In the genomic region with DNA sequence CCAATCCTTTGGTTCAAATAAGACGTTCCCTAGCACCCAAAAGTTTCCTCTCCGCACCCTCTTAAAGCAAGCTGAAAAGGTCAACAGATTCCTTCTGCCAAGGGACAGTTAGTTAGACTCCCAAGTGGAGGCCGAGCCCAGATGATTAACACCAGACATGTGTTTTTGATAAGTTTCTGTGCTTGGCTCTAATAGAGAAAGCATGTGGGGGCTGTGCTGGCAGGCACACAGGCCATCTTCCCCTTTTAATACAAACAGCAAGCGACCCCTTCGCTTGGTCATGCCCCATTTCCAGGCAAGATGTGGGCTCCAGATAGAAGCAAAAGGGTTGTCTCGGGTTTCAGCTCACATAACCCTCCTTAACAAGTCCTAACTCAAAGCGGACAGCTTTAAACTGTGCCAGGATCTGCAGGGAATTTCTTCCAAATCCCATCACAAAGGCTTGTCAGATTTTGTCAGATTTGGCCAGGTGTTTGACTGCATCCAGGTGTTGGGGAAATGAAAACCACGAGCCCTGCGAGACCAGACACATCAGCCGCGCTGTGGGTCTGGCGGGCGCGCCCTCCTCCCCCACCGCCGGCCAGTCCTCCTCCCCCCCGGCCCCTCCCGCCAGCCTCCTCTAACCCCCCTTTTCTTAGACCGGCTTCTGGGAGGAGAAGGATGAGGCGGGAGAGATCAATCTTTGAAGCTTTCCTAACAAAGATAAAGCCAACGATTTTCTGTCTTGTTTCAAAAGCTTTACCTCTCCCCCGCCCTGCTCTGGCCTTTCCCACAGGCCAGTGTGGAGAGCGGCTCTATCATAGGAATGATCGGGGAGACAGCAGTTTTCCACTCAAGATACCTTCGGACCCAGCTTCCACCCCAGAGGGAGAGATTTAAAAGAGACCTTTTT, we compare ENCODE assay signal across 8 cellular contexts. TPM values are rescaled to one million over a fixed set of nuclear protein-coding genes. Genes with fewer than 3 reads are reported as not detected.
DNase-seq lines count a peak whose midpoint lies in the region; ATAC-seq and TF ChIP-seq lines count a peak whose summit lies in the region.

No MANE protein-coding gene starts in this region.

- no peaks in the 10 kb centered on the region for H3K27me3 ChIP-seq in SK-N-SH (ENCODE audit: insufficient read depth)

- H3K4me3 Mint-ChIP-seq in activated CD4-positive, alpha-beta T cell treated with anti-CD3 and anti-CD28 coated beads, Interleukin-2, amount 10 ng/mL, durations not matched to agents 7 days and 5 days, result peak overlapping the region; percentile 16
- peak overlapping the region; percentile 96 for H3K4me3 Mint-ChIP-seq in progenitor cell of endocrine pancreas (ENCODE audit: low read depth)

- H3K9me3 Mint-ChIP-seq in activated CD4-positive, alpha-beta T cell treated with anti-CD3 and anti-CD28 coated beads, Interleukin-2, amount 10 ng/mL, durations not matched to agents 7 days and 5 days, result no peaks in the 10 kb centered on the region
- H3K9me3 Mint-ChIP-seq in progenitor cell of endocrine pancreas (ENCODE audit: low read depth), result no peaks in the 10 kb centered on the region

- CTCF ChIA-PET in activated CD4-positive, alpha-beta T cell treated with anti-CD3 and anti-CD28 coated beads, Interleukin-2, amount 10 ng/mL, durations not matched to agents 7 days and 5 days (lab: Charles Lee), result interaction anchor here (0.6 to 0.7 kb wide), 2 partner anchors 44 to 176 kb away, joined by 3 read pairs; no protein-coding TSS in a partner anchor
- CTCF ChIA-PET in SK-N-SH (lab: Yijun Ruan, JAX), result interaction anchor here (1.0 to 7.7 kb wide), 20 partner anchors 10 to 501 kb away, joined by 3 to 94 read pairs (median 4); no protein-coding TSS in a partner anchor

- DNase-seq in activated CD4-positive, alpha-beta T cell treated with anti-CD3 and anti-CD28 coated beads, Interleukin-2, amount 10 ng/mL, durations not matched to agents 7 days and 5 days, result no peak
- DNase-seq in activated CD4-positive, alpha-beta T cell treated with anti-CD3 and anti-CD28 coated beads for 1 hour, result no peak
- peak; percentile 83 for DNase-seq in SK-N-SH
- peak; percentile 97 for DNase-seq in fibroblast of villous mesenchyme (ENCODE audit: low read depth)
- no peak for DNase-seq in progenitor cell of endocrine pancreas (ENCODE audit: low spot score, unreplicated experiment)
- no peak for DNase-seq in CD1c-positive myeloid dendritic cell (ENCODE audit: extremely low spot score)

- peak overlapping the region; percentile 96; the same call in 1 of the 2 replicates for H3K9ac ChIP-seq in SK-N-SH

- peaks cover 55% of the 10 kb centered on the region for H3K27me3 Mint-ChIP-seq in activated CD4-positive, alpha-beta T cell treated with anti-CD3 and anti-CD28 coated beads, Interleukin-2, amount 10 ng/mL, durations not matched to agents 7 days and 5 days
- no peaks in the 10 kb centered on the region for H3K27me3 Mint-ChIP-seq in progenitor cell of endocrine pancreas

- H3K79me2 ChIP-seq in SK-N-SH (ENCODE audit: insufficient read depth), result peaks cover 21% of the 10 kb centered on the region

- TF ChIP-seq EP300 in SK-N-SH (IDR thresholded peaks at IDR 0.05; ENCODE audit: borderline replicate concordance in 1 of 2, low read depth in 1 of 2, low read length in 1 of 2), result peak; percentile 85 to 88

- H3K4me3 ChIP-seq in SK-N-SH (ENCODE audit: low read depth in 2 of 2, low read length in 1 of 2) (peak overlapping the region; percentile 23 to 83), fibroblast of villous mesenchyme (ENCODE audit: low read depth, low read length) (peak overlapping the region; percentile 31)

- POLR2A ChIA-PET in activated CD4-positive, alpha-beta T cell treated with anti-CD3 and anti-CD28 coated beads, Interleukin-2, amount 10 ng/mL, durations not matched to agents 7 days and 5 days (lab: Charles Lee), result no interaction called here
- POLR2A ChIA-PET in SK-N-SH (lab: Yijun Ruan, JAX), result interaction anchor here (0.7 to 5.6 kb wide), 7 partner anchors 72 to 176 kb away, joined by 3 to 49 read pairs (median 6); no protein-coding TSS in a partner anchor

- no peak overlapping the region for H3K27ac Mint-ChIP-seq in activated CD4-positive, alpha-beta T cell treated with anti-CD3 and anti-CD28 coated beads, Interleukin-2, amount 10 ng/mL, durations not matched to agents 7 days and 5 days
- peak overlapping the region; percentile 67 for H3K27ac Mint-ChIP-seq in progenitor cell of endocrine pancreas

- 17% methylated on average over 25 of the region's 25 CpGs for WGBS in SK-N-SH (ENCODE audit: low lambda C conversion rate)

- peak; percentile 37 for TF ChIP-seq RAD21 in SK-N-SH (IDR thresholded peaks at IDR 0.05; ENCODE audit: low read length)

- peaks cover 6% of the 10 kb centered on the region for H3K36me3 Mint-ChIP-seq in activated CD4-positive, alpha-beta T cell treated with anti-CD3 and anti-CD28 coated beads, Interleukin-2, amount 10 ng/mL, durations not matched to agents 7 days and 5 days (ENCODE audit: low read depth)
- peaks cover 19% of the 10 kb centered on the region for H3K36me3 Mint-ChIP-seq in progenitor cell of endocrine pancreas (ENCODE audit: insufficient read depth)

- H3K9me3 ChIP-seq in SK-N-SH, result no peaks in the 10 kb centered on the region

- no peak overlapping the region for H2AFZ ChIP-seq in SK-N-SH (ENCODE audit: low read depth)

- ATAC-seq in HG02885 (IDR thresholded peaks at IDR 0.05; ENCODE audit: poor library complexity, unreplicated experiment) (no peak), HG03460 (IDR thresholded peaks at IDR 0.05; ENCODE audit: unreplicated experiment) (no peak)

- peak overlapping the region; percentile 96 for H3K4me2 ChIP-seq in SK-N-SH

- H3K9me2 ChIP-seq in SK-N-SH, result no peaks in the 10 kb centered on the region

- H3K36me3 ChIP-seq in SK-N-SH (replicated peaks in 1 of 2; ENCODE audit: control insufficient read depth in 1 of 2, insufficient read depth in 2 of 2, low read length in 1 of 2), result peaks cover 0 to 7% of the 10 kb centered on the region in 2 experiments

- peaks cover 50% of the 10 kb centered on the region for H3K4me1 Mint-ChIP-seq in activated CD4-positive, alpha-beta T cell treated with anti-CD3 and anti-CD28 coated beads, Interleukin-2, amount 10 ng/mL, durations not matched to agents 7 days and 5 days
- peaks cover 32% of the 10 kb centered on the region for H3K4me1 Mint-ChIP-seq in progenitor cell of endocrine pancreas (ENCODE audit: low read depth)

- peak overlapping the region; percentile 95 to 98 for H3K27ac ChIP-seq in SK-N-SH (ENCODE audit: low read depth in 2 of 2, low read length in 1 of 2)

- peaks cover 56% of the 10 kb centered on the region for H3F3A ChIP-seq in SK-N-SH (replicated peaks; ENCODE audit: insufficient read depth)

- H4K20me1 ChIP-seq in SK-N-SH (ENCODE audit: insufficient read depth), result peaks cover 26% of the 10 kb centered on the region

- no peak for TF ChIP-seq CTCF in SK-N-SH (IDR thresholded peaks at IDR 0.05)
- no peak for TF ChIP-seq CTCF in fibroblast of villous mesenchyme (IDR thresholded peaks at IDR 0.05; ENCODE audit: insufficient read depth, low read depth, low read length)
- no peak for TF ChIP-seq CTCF in progenitor cell of endocrine pancreas (IDR thresholded peaks at IDR 0.05; ENCODE audit: unreplicated experiment)

- H3K4me1 ChIP-seq in SK-N-SH (ENCODE audit: control insufficient read depth in 1 of 2, insufficient read depth in 2 of 2, low read depth in 1 of 2, low read length in 1 of 2), result peaks cover 18 to 70% of the 10 kb centered on the region in 2 experiments

TF ChIP-seq in SK-N-SH, 30 proteins besides CTCF, POLR2A, EP300 and RAD21 (continues in another document):
- TF ChIP-seq POLR2AphosphoS5 (IDR thresholded peaks at IDR 0.05; ENCODE audit: low read depth, low read length), result peak; percentile 82; the same call in 1 of the 2 replicates
- peak; percentile 94 for TF ChIP-seq RCOR1 (IDR thresholded peaks at IDR 0.05; ENCODE audit: low read length)
- TF ChIP-seq TCF12 (IDR thresholded peaks at IDR 0.05), result peak; percentile 98
- TF ChIP-seq, protein P1, sequence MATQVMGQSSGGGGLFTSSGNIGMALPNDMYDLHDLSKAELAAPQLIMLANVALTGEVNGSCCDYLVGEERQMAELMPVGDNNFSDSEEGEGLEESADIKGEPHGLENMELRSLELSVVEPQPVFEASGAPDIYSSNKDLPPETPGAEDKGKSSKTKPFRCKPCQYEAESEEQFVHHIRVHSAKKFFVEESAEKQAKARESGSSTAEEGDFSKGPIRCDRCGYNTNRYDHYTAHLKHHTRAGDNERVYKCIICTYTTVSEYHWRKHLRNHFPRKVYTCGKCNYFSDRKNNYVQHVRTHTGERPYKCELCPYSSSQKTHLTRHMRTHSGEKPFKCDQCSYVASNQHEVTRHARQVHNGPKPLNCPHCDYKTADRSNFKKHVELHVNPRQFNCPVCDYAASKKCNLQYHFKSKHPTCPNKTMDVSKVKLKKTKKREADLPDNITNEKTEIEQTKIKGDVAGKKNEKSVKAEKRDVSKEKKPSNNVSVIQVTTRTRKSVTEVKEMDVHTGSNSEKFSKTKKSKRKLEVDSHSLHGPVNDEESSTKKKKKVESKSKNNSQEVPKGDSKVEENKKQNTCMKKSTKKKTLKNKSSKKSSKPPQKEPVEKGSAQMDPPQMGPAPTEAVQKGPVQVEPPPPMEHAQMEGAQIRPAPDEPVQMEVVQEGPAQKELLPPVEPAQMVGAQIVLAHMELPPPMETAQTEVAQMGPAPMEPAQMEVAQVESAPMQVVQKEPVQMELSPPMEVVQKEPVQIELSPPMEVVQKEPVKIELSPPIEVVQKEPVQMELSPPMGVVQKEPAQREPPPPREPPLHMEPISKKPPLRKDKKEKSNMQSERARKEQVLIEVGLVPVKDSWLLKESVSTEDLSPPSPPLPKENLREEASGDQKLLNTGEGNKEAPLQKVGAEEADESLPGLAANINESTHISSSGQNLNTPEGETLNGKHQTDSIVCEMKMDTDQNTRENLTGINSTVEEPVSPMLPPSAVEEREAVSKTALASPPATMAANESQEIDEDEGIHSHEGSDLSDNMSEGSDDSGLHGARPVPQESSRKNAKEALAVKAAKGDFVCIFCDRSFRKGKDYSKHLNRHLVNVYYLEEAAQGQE (IDR thresholded peaks at IDR 0.05; ENCODE audit: low read depth, low read length), result no peak
- peak; percentile 83; the same call in 1 of the 2 replicates for TF ChIP-seq RXRA (IDR thresholded peaks at IDR 0.05; ENCODE audit: borderline replicate concordance, low read depth)
- no peak for TF ChIP-seq GABPA (IDR thresholded peaks at IDR 0.05; ENCODE audit: low read depth)
- TF ChIP-seq CHD2 (IDR thresholded peaks at IDR 0.05; ENCODE audit: low read length, partially characterized antibody), result peak; percentile 81
- peak; percentile 19; the same call in 1 of the 2 replicates for TF ChIP-seq FOSL2 (IDR thresholded peaks at IDR 0.05; ENCODE audit: borderline replicate concordance, low read depth)
- TF ChIP-seq TAF1 (IDR thresholded peaks at IDR 0.05; ENCODE audit: borderline replicate concordance, low read depth, low read length), result peak; percentile 30; the same call in 1 of the 2 replicates

RNA-seq across cellular contexts. Expression of gene HES1, which starts 3.4 kb away (rescaled TPM):
- total RNA-seq in activated CD4-positive, alpha-beta T cell treated with anti-CD3 and anti-CD28 coated beads, Interleukin-2, amount 10 ng/mL, durations not matched to agents 7 days and 5 days, result 1 to 10 TPM; 2.4 to 2.7 TPM
- 152 and 225 TPM in 2 replicates for polyA plus RNA-seq in SK-N-SH (2012; rRNA removed)
- polyA plus RNA-seq in SK-N-SH (2012; cell fraction: cytosol; rRNA removed), result 98.1 and 119 TPM in 2 replicates
- 440 and 504 TPM in 2 replicates for polyA plus RNA-seq in SK-N-SH (2012; cell fraction: nucleus; rRNA removed)
- 5.8 and 13.4 TPM in 2 replicates for total RNA-seq in fibroblast of villous mesenchyme
- 129 and 142 TPM in 2 replicates for total RNA-seq in progenitor cell of endocrine pancreas

Comparison
In these comparisons a context has a peak if more than half of its experiments do, and no peak if none do; other contexts are left out.
1. DNase-seq: peak in SK-N-SH (single experiment) and fibroblast of villous mesenchyme (single experiment); none in activated CD4-positive, alpha-beta T cell treated with anti-CD3 and anti-CD28 coated beads, Interleukin-2, amount 10 ng/mL, durations not matched to agents 7 days and 5 days (single experiment), activated CD4-positive, alpha-beta T cell treated with anti-CD3 and anti-CD28 coated beads for 1 hour (single experiment), progenitor cell of endocrine pancreas (single experiment) and CD1c-positive myeloid dendritic cell (single experiment).